In the genomic region with DNA sequence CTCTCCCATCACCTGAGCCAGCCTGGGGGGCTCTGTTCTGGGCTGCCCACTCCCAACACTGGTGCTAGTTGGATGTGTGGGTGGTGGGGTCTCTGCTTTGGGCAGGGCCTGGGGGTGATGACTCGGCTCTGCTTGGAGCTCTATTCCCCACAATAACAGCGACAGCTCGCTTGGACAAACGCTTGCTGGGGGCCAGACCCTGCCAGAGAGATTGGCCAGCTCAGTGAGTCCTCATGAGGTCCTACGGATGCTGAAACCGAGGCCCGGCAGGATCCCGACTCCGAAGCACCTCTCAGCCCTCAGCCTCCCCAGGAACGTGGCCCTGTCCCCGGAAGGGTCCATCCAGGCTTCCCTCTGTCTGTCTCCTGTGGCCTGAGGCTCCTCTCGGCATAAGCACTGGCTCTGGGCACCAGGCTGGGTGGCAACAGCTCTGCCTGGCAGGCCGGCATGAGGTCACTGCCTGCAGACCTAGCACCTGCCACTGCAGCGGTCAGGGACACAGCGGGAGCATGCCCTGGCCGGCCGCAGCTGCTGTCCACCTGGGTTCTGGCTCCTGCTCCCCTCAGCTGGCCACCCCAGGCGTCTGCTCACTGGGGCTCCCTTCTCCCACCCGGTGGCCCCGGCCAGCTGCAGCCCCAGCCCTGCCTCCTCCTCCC, we compare ENCODE assay signal across 14 cellular contexts. TPM values are rescaled to one million over a fixed set of nuclear protein-coding genes. Genes with fewer than 3 reads are reported as not detected.
A peak's percentile ranks its signal among the peaks of the same experiment; 100 is the strongest.
DNase-seq lines count a peak whose midpoint lies in the region; ATAC-seq and TF ChIP-seq lines count a peak whose summit lies in the region.
"Had no signal": no experiment of that assay in that cellular context is flagged by ENCODE, and none has a peak within 500 bp of the region (broad histone marks: within the 10 kb centered on the region; RNA-seq: fewer than 3 reads in every experiment).

No MANE protein-coding gene starts in this region.

- H3K79me2 ChIP-seq in osteoblast (ENCODE audit: insufficient read depth, low read length): peaks cover 11% of the 10 kb centered on the region

- H3K4me3 Mint-ChIP-seq in endodermal cell: no peak overlapping the region
- no peak overlapping the region for H3K4me3 Mint-ChIP-seq in stimulated activated naive CD8-positive, alpha-beta T cell treated with anti-CD3 and anti-CD28 coated beads, Interleukin-15, amount 100 ng/mL, for 72 hours
- H3K4me3 Mint-ChIP-seq: naive thymus-derived CD4-positive, alpha-beta T cell had no signal

- H3K4me1 ChIP-seq in endodermal cell (ENCODE audit: control insufficient read depth, insufficient read depth, low read length): peaks cover 6% of the 10 kb centered on the region
- peaks cover 27% of the 10 kb centered on the region for H3K4me1 ChIP-seq in osteoblast (ENCODE audit: insufficient read depth, low read length)

- no peak overlapping the region for H3K9ac ChIP-seq in endodermal cell (ENCODE audit: extremely low read depth, low read length, poor library complexity, severe bottlenecking)

- H2AFZ ChIP-seq in osteoblast (ENCODE audit: low read length): no peak overlapping the region

- H3K4me2 ChIP-seq in osteoblast (ENCODE audit: insufficient read depth, low read length): no peak overlapping the region

- peaks cover 4% of the 10 kb centered on the region for H3K36me3 Mint-ChIP-seq in endodermal cell (ENCODE audit: low read depth)
- H3K36me3 Mint-ChIP-seq: naive thymus-derived CD4-positive, alpha-beta T cell had no signal

- H3K27ac ChIP-seq in endodermal cell (ENCODE audit: low read depth, low read length): peak overlapping the region; percentile 24
- H3K27ac ChIP-seq in osteoblast (ENCODE audit: low read depth, low read length): peak overlapping the region; percentile 70

- intact Hi-C loops in left ventricle myocardium superior (cut with micrococcal nuclease): no loop called here
- intact Hi-C loops in Right ventricle myocardium inferior (cut with DNase I): no loop called here

- no peaks in the 10 kb centered on the region for H3K9me3 Mint-ChIP-seq in endodermal cell
- no peaks in the 10 kb centered on the region for H3K9me3 Mint-ChIP-seq in stimulated activated naive CD8-positive, alpha-beta T cell treated with anti-CD3 and anti-CD28 coated beads, Interleukin-15, amount 100 ng/mL, for 72 hours

- DNase-seq in left ventricle myocardium superior (peak; percentile 49), Right ventricle myocardium inferior (ENCODE audit: missing footprints) (no peak), endodermal cell (no peak), osteoblast (ENCODE audit: insufficient read length, low spot score, missing footprints) (no peak), mucosa of gallbladder (ENCODE audit: low spot score) (no peak), HuH-7.5 (ENCODE audit: low spot score) (no peak), GM03348 (ENCODE audit: low spot score) (no peak)
- DNase-seq in stimulated activated naive CD8-positive, alpha-beta T cell treated with anti-CD3 and anti-CD28 coated beads, Interleukin-15, amount 100 ng/mL, for 72 hours: no peak
- DNase-seq: effector CD8-positive, alpha-beta T cell; naive thymus-derived CD4-positive, alpha-beta T cell; NCI-H1417 treated with DMSO at 0.1 percent for 48 hours; stimulated activated CD4-positive, alpha-beta T cell treated with anti-CD3 and anti-CD28 coated beads, Interleukin-1b, Interleukin-23, amount 100 ng/mL, for 48 hours; stimulated activated naive CD4-positive, alpha-beta T cell had no signal

- no peaks in the 10 kb centered on the region for H4K20me1 ChIP-seq in osteoblast (ENCODE audit: insufficient read depth, low read length)

- H3K27me3 Mint-ChIP-seq in endodermal cell (ENCODE audit: insufficient read depth): no peaks in the 10 kb centered on the region
- no peaks in the 10 kb centered on the region for H3K27me3 Mint-ChIP-seq in stimulated activated naive CD8-positive, alpha-beta T cell treated with anti-CD3 and anti-CD28 coated beads, Interleukin-15, amount 100 ng/mL, for 72 hours
- H3K27me3 Mint-ChIP-seq: naive thymus-derived CD4-positive, alpha-beta T cell had no signal

- H3K4me3 ChIP-seq in endodermal cell (ENCODE audit: low read length): no peak overlapping the region
- no peak overlapping the region for H3K4me3 ChIP-seq in osteoblast (ENCODE audit: insufficient read depth, low read length)
- H3K4me3 ChIP-seq: adrenal gland had no signal

- 96 to 98% methylated on average over 12 to 20 of the region's 20 CpGs for WGBS in endodermal cell (ENCODE audit: insufficient coverage in 1 of 2, insufficient read length in 1 of 2), 2 experiments

- H3K36me3 ChIP-seq in endodermal cell (ENCODE audit: control insufficient read depth, insufficient read depth, low read length): no peaks in the 10 kb centered on the region
- H3K36me3 ChIP-seq in osteoblast (ENCODE audit: insufficient read depth, low read length): peaks cover 20% of the 10 kb centered on the region
- H3K36me3 ChIP-seq: adrenal gland had no signal

- H3K9me3 ChIP-seq in endodermal cell (ENCODE audit: control insufficient read depth, low read length): no peaks in the 10 kb centered on the region
- no peaks in the 10 kb centered on the region for H3K9me3 ChIP-seq in osteoblast (ENCODE audit: low read depth, low read length)
- H3K9me3 ChIP-seq: adrenal gland had no signal

- peaks cover 7% of the 10 kb centered on the region for H3K4me1 Mint-ChIP-seq in endodermal cell
- H3K4me1 Mint-ChIP-seq in stimulated activated naive CD8-positive, alpha-beta T cell treated with anti-CD3 and anti-CD28 coated beads, Interleukin-15, amount 100 ng/mL, for 72 hours: no peaks in the 10 kb centered on the region

- H3K27me3 ChIP-seq in endodermal cell (ENCODE audit: control insufficient read depth, insufficient read depth, low read length, poor library complexity, severe bottlenecking) (no peaks in the 10 kb centered on the region), osteoblast (ENCODE audit: insufficient read depth, low read length) (no peaks in the 10 kb centered on the region)
- H3K27me3 ChIP-seq: adrenal gland had no signal

- no peak overlapping the region for H3K27ac Mint-ChIP-seq in endodermal cell
- H3K27ac Mint-ChIP-seq in stimulated activated naive CD8-positive, alpha-beta T cell treated with anti-CD3 and anti-CD28 coated beads, Interleukin-15, amount 100 ng/mL, for 72 hours: peak overlapping the region in 1 of 2 donors; percentile 34
- H3K27ac Mint-ChIP-seq: naive thymus-derived CD4-positive, alpha-beta T cell had no signal

- TF ChIP-seq CTCF in endodermal cell (conservative IDR thresholded peaks at IDR 0.05) (no peak), osteoblast (IDR thresholded peaks at IDR 0.05; ENCODE audit: extremely low read depth, low read depth, low read length) (no peak)

- ATAC-seq in left ventricle myocardium superior (no peak), Right ventricle myocardium inferior (no peak)
- no peak for ATAC-seq in stimulated activated naive CD8-positive, alpha-beta T cell treated with anti-CD3 and anti-CD28 coated beads, Interleukin-15, amount 100 ng/mL, for 72 hours
- ATAC-seq: naive thymus-derived CD4-positive, alpha-beta T cell had no signal

RNA-seq across cellular contexts. Expression of a gene that starts 7.1 kb away (rescaled TPM):
- 22.7 TPM for total RNA-seq in left ventricle myocardium superior
- 23.3 TPM for total RNA-seq in Right ventricle myocardium inferior
- total RNA-seq in endodermal cell: 10 to 100 TPM; 43.2 to 46.1 TPM
- polyA plus RNA-seq in endodermal cell (2013, experiment 1 of 2): 31.0 TPM
- 29.8 TPM for polyA plus RNA-seq in endodermal cell (2013, experiment 2 of 2)
- total RNA-seq in osteoblast: 22.8 and 24.8 TPM in 2 replicates
- total RNA-seq in mucosa of gallbladder: 33.9 TPM

RNA-seq across cellular contexts. Expression of a gene that starts 7.2 kb away (rescaled TPM):
- 83.0 TPM for total RNA-seq in left ventricle myocardium superior
- total RNA-seq in Right ventricle myocardium inferior: 62.8 TPM
- total RNA-seq in endodermal cell: 100 to 1,000 TPM; 166 to 192 TPM
- polyA plus RNA-seq in endodermal cell (2013, experiment 1 of 2): 81.6 TPM
- 74.5 TPM for polyA plus RNA-seq in endodermal cell (2013, experiment 2 of 2)
- 73.1 and 78.9 TPM in 2 replicates for total RNA-seq in osteoblast
- total RNA-seq in mucosa of gallbladder: 185 TPM

RNA-seq across cellular contexts. Expression of a gene that starts 13.9 kb away (rescaled TPM):
- total RNA-seq in left ventricle myocardium superior (235 TPM), Right ventricle myocardium inferior (292 TPM), endodermal cell (10 to 100 TPM; 20.1 to 25.5 TPM), osteoblast (26.8 and 33.7 TPM in 2 replicates), mucosa of gallbladder (121 TPM)
- polyA plus RNA-seq in endodermal cell (2013, experiment 1 of 2): 13.4 TPM
- 11.3 TPM for polyA plus RNA-seq in endodermal cell (2013, experiment 2 of 2)

RNA-seq across cellular contexts. Expression of a gene that starts 21.0 kb away (rescaled TPM):
- total RNA-seq in left ventricle myocardium superior: not detected
- total RNA-seq in Right ventricle myocardium inferior: not detected
- 1 to 10 TPM; 1.2 to 1.9 TPM for total RNA-seq in endodermal cell
- polyA plus RNA-seq in endodermal cell (2013, experiment 1 of 2): 2.0 TPM
- 1.6 TPM for polyA plus RNA-seq in endodermal cell (2013, experiment 2 of 2)
- not detected in 2 replicates for total RNA-seq in osteoblast
- 1.6 TPM for total RNA-seq in mucosa of gallbladder
- polyA plus RNA-seq: naive thymus-derived CD4-positive, alpha-beta T cell had no signal

RNA-seq across cellular contexts. Expression of a gene that starts 31.0 kb away (rescaled TPM):
- total RNA-seq in left ventricle myocardium superior (16.0 TPM), Right ventricle myocardium inferior (18.5 TPM), endodermal cell (10 to 100 TPM; 45.6 to 49.5 TPM), osteoblast (17.7 and 21.0 TPM in 2 replicates), mucosa of gallbladder (42.1 TPM)
- polyA plus RNA-seq in endodermal cell (2013, experiment 1 of 2): 33.5 TPM
- 27.9 TPM for polyA plus RNA-seq in endodermal cell (2013, experiment 2 of 2)
